14 cellular contexts compared by ENCODE assay signal in the genomic region with DNA sequence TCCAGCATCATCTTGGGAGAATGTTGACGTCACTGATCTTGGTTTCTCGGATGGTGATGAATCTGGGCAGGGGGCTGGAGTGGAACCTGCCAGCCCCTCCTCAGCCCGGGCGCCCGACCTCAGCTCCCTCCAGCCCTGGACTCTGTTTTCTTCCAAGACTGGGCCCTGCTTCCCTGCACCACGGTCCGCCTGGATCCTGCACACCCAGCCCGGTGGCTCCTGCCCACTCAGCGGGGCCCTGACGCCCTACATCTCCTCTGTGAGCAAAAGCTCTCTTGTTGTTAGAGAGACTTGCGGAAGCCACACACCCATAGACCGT. TPM values are rescaled to one million over a fixed set of nuclear protein-coding genes. Genes with fewer than 3 reads are reported as not detected.
DNase-seq lines count a peak whose midpoint lies in the region; ATAC-seq, FAIRE-seq and TF ChIP-seq lines count a peak whose summit lies in the region.
"Had no signal": no experiment of that assay in that cellular context is flagged by ENCODE, and none has a peak within 500 bp of the region (broad histone marks: within the 10 kb centered on the region; RNA-seq: fewer than 3 reads in every experiment).

No MANE protein-coding gene starts in this region.

- FAIRE-seq in HepG2 (lab: Jason Lieb, UNC): no peak
- FAIRE-seq: H54 had no signal

- DNase-seq in left ventricle myocardium superior: peak; percentile 16
- no peak for DNase-seq in heart right ventricle
- DNase-seq in HepG2 (ENCODE audit: low spot score): no peak
- DNase-seq in posterior vena cava (ENCODE audit: low spot score): peak; percentile 67
- no peak for DNase-seq in MV-4-11 (lab: John Stamatoyannopoulos, UW)
- no peak for DNase-seq in HK-2 (ENCODE audit: unreplicated experiment)
- no peak for DNase-seq in mesenchymal stem cell
- DNase-seq: ACHN; Calu3; CD4-positive, CD25-positive, alpha-beta regulatory T cell; DMS 273 treated with DMSO at 0.1 percent for 48 hours had no signal

- CTCF ChIA-PET in HepG2 (lab: Yijun Ruan, JAX; ENCODE audit: low intra/inter-chr PET ratio, low total read pairs): no interaction called here

- ATAC-seq in left ventricle myocardium superior (no peak), heart right ventricle (no peak), HepG2 (no peak)
- ATAC-seq: HCT116 had no signal

- H2BK12ac ChIP-seq in mesenchymal stem cell (ENCODE audit: low read length in 2 of 2): no peak overlapping the region

- H3K14ac ChIP-seq in mesenchymal stem cell (ENCODE audit: low read length in 2 of 2): no peak overlapping the region

- H3K4me3 ChIP-seq in heart right ventricle: no peak overlapping the region
- no peak overlapping the region for H3K4me3 ChIP-seq in HepG2 (replicated peaks in 1 of 3; ENCODE audit: insufficient read depth in 1 of 3, low read depth in 2 of 3, low read length in 3 of 3)
- no peak overlapping the region for H3K4me3 ChIP-seq in mesenchymal stem cell (ENCODE audit: insufficient read depth in 1 of 2, low read depth in 1 of 2, low read length in 2 of 2)
- H3K4me3 ChIP-seq: BLaER1 treated with 17β-estradiol and CSF1 and Interleukin-3, amounts not matched to agents 10 nM and 100 nM had no signal

- H3K27ac ChIP-seq in heart right ventricle: no peak overlapping the region
- H3K27ac ChIP-seq in HepG2 (ENCODE audit: extremely low read length, insufficient read depth, low read length): no peak overlapping the region
- H3K27ac ChIP-seq in mesenchymal stem cell (ENCODE audit: low read length, poor library complexity, severe bottlenecking): no peak overlapping the region
- H3K27ac ChIP-seq: BLaER1 treated with 17β-estradiol and CSF1 and Interleukin-3, amounts not matched to agents 10 nM and 100 nM had no signal

- 93 to 96% methylated on average over 12 of the region's 12 CpGs for WGBS in heart right ventricle, 2 donors
- 63% methylated on average over 12 of the region's 12 CpGs for WGBS in HepG2 (ENCODE audit: low lambda C conversion rate)
- 93% methylated on average over 12 of the region's 12 CpGs for WGBS in mesenchymal stem cell

- no peak for TF ChIP-seq RAD21 in HepG2 (CRISPR knock-in tag; IDR thresholded peaks at IDR 0.05)

- no peaks in the 10 kb centered on the region for H3K36me3 ChIP-seq in heart right ventricle
- H3K36me3 ChIP-seq in HepG2 (replicated peaks in 1 of 2; ENCODE audit: control insufficient read depth in 1 of 2, insufficient read depth in 2 of 2, low read length in 2 of 2): no peaks in the 10 kb centered on the region
- H3K36me3 ChIP-seq in mesenchymal stem cell (ENCODE audit: control insufficient read depth in 1 of 2, insufficient read depth in 2 of 2, low read depth in 1 of 2, low read length in 2 of 2): no peaks in the 10 kb centered on the region
- H3K36me3 ChIP-seq: BLaER1 treated with 17β-estradiol and CSF1 and Interleukin-3, amounts not matched to agents 10 nM and 100 nM had no signal

- intact Hi-C loops in left ventricle myocardium superior (cut with micrococcal nuclease): no loop called here
- intact Hi-C loops in heart right ventricle (cut with DNase I): no loop called here
- intact Hi-C loops in HepG2 (cut with micrococcal nuclease; ENCODE audit: unreplicated experiment): no loop called here
- intact Hi-C loops in posterior vena cava (cut with DNase I): no loop called here

- H3K27me3 ChIP-seq in heart right ventricle (peaks cover 0 to 6% (median 0%) of the 10 kb centered on the region in 7 donors), HepG2 (ENCODE audit: control insufficient read depth in 1 of 2, insufficient read depth in 2 of 2, low read length in 2 of 2) (peaks cover 20 to 81% of the 10 kb centered on the region in 2 experiments), mesenchymal stem cell (ENCODE audit: control insufficient read depth in 1 of 2, insufficient read depth in 1 of 2, low read length in 2 of 2) (peaks cover 34 to 58% of the 10 kb centered on the region in 2 experiments)
- H3K27me3 ChIP-seq: BLaER1 treated with 17β-estradiol and CSF1 and Interleukin-3, amounts not matched to agents 10 nM and 100 nM had no signal

- TF ChIP-seq CTCF in heart right ventricle (IDR thresholded peaks at IDR 0.05) (no peak), HepG2 (CRISPR knock-in tag; IDR thresholded peaks at IDR 0.05) (no peak)

- POLR2A ChIA-PET in HepG2 (lab: Yijun Ruan, JAX): no interaction called here

- no peak overlapping the region for H4K8ac ChIP-seq in mesenchymal stem cell (ENCODE audit: low read length)

- no peak overlapping the region for H2BK5ac ChIP-seq in mesenchymal stem cell (ENCODE audit: low read depth, low read length, poor library complexity, severe bottlenecking)

- TF ChIP-seq POLR2A in HepG2 (IDR thresholded peaks at IDR 0.05; ENCODE audit: insufficient read depth in 1 of 2, low read depth in 2 of 2, low read length in 2 of 2): no peak

- no peaks in the 10 kb centered on the region for H3K79me1 ChIP-seq in mesenchymal stem cell (replicated peaks; ENCODE audit: low read length, poor library complexity, severe bottlenecking)

- no peak overlapping the region for H2BK15ac ChIP-seq in mesenchymal stem cell (ENCODE audit: low read depth, poor library complexity, severe bottlenecking)

- in situ Hi-C loops in HepG2 (cut with HindIII; ENCODE audit: extremely low pct_ligation_motif_present, low pct_unique_long_range_greater_than_20kb): no loop called here

- H3K9ac ChIP-seq in HepG2 (ENCODE audit: insufficient read depth, low read depth, low read length): no peak overlapping the region
- H3K9ac ChIP-seq in mesenchymal stem cell (ENCODE audit: low read length): no peak overlapping the region
- H3K9ac ChIP-seq: BLaER1 treated with 17β-estradiol and CSF1 and Interleukin-3, amounts not matched to agents 10 nM and 100 nM had no signal

- H3K23ac ChIP-seq in mesenchymal stem cell (ENCODE audit: low read length in 2 of 2): no peak overlapping the region

- H2AFZ ChIP-seq in HepG2 (ENCODE audit: low read length) (no peak overlapping the region), mesenchymal stem cell (ENCODE audit: low read depth, low read length) (no peak overlapping the region)

- H4K91ac ChIP-seq in mesenchymal stem cell (ENCODE audit: low read length): no peak overlapping the region

- no peak for TF ChIP-seq EP300 in HepG2 (IDR thresholded peaks at IDR 0.05; ENCODE audit: low read depth in 2 of 2, low read length in 2 of 2)
- no peak for TF ChIP-seq EP300 in HepG2 (CRISPR knock-in tag; IDR thresholded peaks at IDR 0.05; ENCODE audit: borderline replicate concordance)

- H4K20me1 ChIP-seq in HepG2 (ENCODE audit: insufficient read depth, low read length): no peaks in the 10 kb centered on the region
- H4K20me1 ChIP-seq: BLaER1 treated with 17β-estradiol and CSF1 and Interleukin-3, amounts not matched to agents 10 nM and 100 nM had no signal

- H3K18ac ChIP-seq in mesenchymal stem cell (ENCODE audit: low read depth in 1 of 2, low read length in 2 of 2): no peak overlapping the region

- H3K4ac ChIP-seq in mesenchymal stem cell (ENCODE audit: low read depth in 1 of 2, low read length in 2 of 2): no peak overlapping the region

- no TSS peak for BruUV-seq in HepG2 (replicated peaks; lab: Mats Ljungman, UMichigan)

- H3K4me1 ChIP-seq in heart right ventricle (peaks cover 0 to 19% (median 8%) of the 10 kb centered on the region in 9 donors), HepG2 (ENCODE audit: insufficient read depth, low read length) (peaks cover 8% of the 10 kb centered on the region), mesenchymal stem cell (ENCODE audit: control insufficient read depth, insufficient read depth, low read depth, low read length) (peaks cover 14% of the 10 kb centered on the region)

- no peaks in the 10 kb centered on the region for H3K79me2 ChIP-seq in HepG2 (ENCODE audit: insufficient read depth, low read length)

- H2BK120ac ChIP-seq in mesenchymal stem cell (ENCODE audit: low read depth, low read length): no peak overlapping the region

- H3K4me2 ChIP-seq in HepG2 (ENCODE audit: low read depth, low read length) (no peak overlapping the region), mesenchymal stem cell (ENCODE audit: low read length, poor library complexity, severe bottlenecking) (no peak overlapping the region)
- H3K4me2 ChIP-seq: BLaER1 treated with 17β-estradiol and CSF1 and Interleukin-3, amounts not matched to agents 10 nM and 100 nM had no signal

- no peak overlapping the region for H2AK5ac ChIP-seq in mesenchymal stem cell (ENCODE audit: low read length, severe bottlenecking)

- H3K9me3 ChIP-seq in heart right ventricle: no peaks in the 10 kb centered on the region
- no peaks in the 10 kb centered on the region for H3K9me3 ChIP-seq in HepG2 (ENCODE audit: low read length)
- H3K9me3 ChIP-seq in mesenchymal stem cell (ENCODE audit: control insufficient read depth, low read length): no peaks in the 10 kb centered on the region
- H3K9me3 ChIP-seq: BLaER1 treated with 17β-estradiol and CSF1 and Interleukin-3, amounts not matched to agents 10 nM and 100 nM had no signal

RNA-seq across cellular contexts. Expression of a gene that starts 22.6 kb away (rescaled TPM):
- total RNA-seq in left ventricle myocardium superior (23.8 TPM), heart right ventricle (10 to 100 TPM; 12.4 to 59.8 (median 19.2) TPM), HepG2 (2016; rRNA removed; fragmentation: Illumina TruSeq; extraction: Trizol) (14.5 and 19.9 TPM in 2 replicates), posterior vena cava (10 to 100 TPM; 56.6 to 74.3 TPM)
- polyA plus RNA-seq in heart right ventricle (10 to 100 TPM; 12.7 to 24.0 TPM), HepG2 (2011; rRNA removed) (11.9 and 15.3 TPM in 2 replicates)
- total RNA-seq in HepG2 (2016; cell fraction: cytosol; rRNA removed; fragmentation: Illumina TruSeq; extraction: Trizol; ENCODE audit: low read depth): 4.8 and 5.5 TPM in 2 replicates
- 12.0 and 18.5 TPM in 2 replicates for total RNA-seq in HepG2 (2016; cell fraction: insoluble cytoplasmic fraction; rRNA removed; fragmentation: Illumina TruSeq; extraction: Trizol)
- total RNA-seq in HepG2 (2016; cell fraction: membrane; rRNA removed; fragmentation: Illumina TruSeq; extraction: Trizol): 11.5 and 11.6 TPM in 2 replicates
- 20.5 and 24.2 TPM in 2 replicates for total RNA-seq in HepG2 (2016; cell fraction: nucleus; rRNA removed; fragmentation: Illumina TruSeq; extraction: Trizol)
- polyA plus RNA-seq in HepG2 (2011; cell fraction: cytosol; rRNA removed): 13.7 and 17.5 TPM in 2 replicates
- polyA plus RNA-seq in HepG2 (2011; cell fraction: nucleus; rRNA removed): 24.6 and 26.4 TPM in 2 replicates
- polyA plus RNA-seq in HepG2 (2012): 15.4 and 23.9 TPM in 2 replicates
- polyA plus RNA-seq in HepG2 (2016; cell fraction: cytosol; fragmentation: Illumina TruSeq; extraction: Trizol; ENCODE audit: low read depth): 2.8 and 3.2 TPM in 2 replicates
- 18.9 and 20.0 TPM in 2 replicates for polyA plus RNA-seq in HepG2 (2016; cell fraction: insoluble cytoplasmic fraction; fragmentation: Illumina TruSeq; extraction: Trizol; ENCODE audit: low read depth)
- 10.0 and 10.7 TPM in 2 replicates for polyA plus RNA-seq in HepG2 (2016; cell fraction: membrane; fragmentation: Illumina TruSeq; extraction: Trizol; ENCODE audit: low read depth)
- polyA plus RNA-seq in HepG2 (2016; cell fraction: nucleus; fragmentation: Illumina TruSeq; extraction: Trizol; ENCODE audit: insufficient read depth, low read depth): 38.8 and 44.3 TPM in 2 replicates
- polyA minus RNA-seq in HepG2 (2011; rRNA and poly(A)+ RNA removed; ENCODE audit: low replicate concordance): 8.9 and 24.8 TPM in 2 replicates
- 13.4 and 22.0 TPM in 2 replicates for polyA minus RNA-seq in HepG2 (2011; cell fraction: cytosol; rRNA and poly(A)+ RNA removed)
- polyA minus RNA-seq in HepG2 (2011; cell fraction: nucleus; rRNA and poly(A)+ RNA removed): 14.4 and 19.6 TPM in 2 replicates
- 56.3 TPM for polyA plus RNA-seq in mesenchymal stem cell (2013, experiment 1 of 2)
- polyA plus RNA-seq in mesenchymal stem cell (2013, experiment 2 of 2): 57.5 TPM
- total RNA-seq: CD4-positive, CD25-positive, alpha-beta regulatory T cell had no signal
- polyA plus RNA-seq: CD4-positive, CD25-positive, alpha-beta regulatory T cell had no signal

Comparison
In these comparisons a context has a peak if more than half of its experiments do, and no peak if none do; other contexts are left out.
1. DNase-seq: peak in left ventricle myocardium superior (single experiment) and posterior vena cava (single experiment); none in heart right ventricle (0 of 2), HepG2 (single experiment), MV-4-11 (single experiment), HK-2 (single experiment) and mesenchymal stem cell (single experiment).